Comparison of ENCODE assay signal across 8 cellular contexts in the genomic region with DNA sequence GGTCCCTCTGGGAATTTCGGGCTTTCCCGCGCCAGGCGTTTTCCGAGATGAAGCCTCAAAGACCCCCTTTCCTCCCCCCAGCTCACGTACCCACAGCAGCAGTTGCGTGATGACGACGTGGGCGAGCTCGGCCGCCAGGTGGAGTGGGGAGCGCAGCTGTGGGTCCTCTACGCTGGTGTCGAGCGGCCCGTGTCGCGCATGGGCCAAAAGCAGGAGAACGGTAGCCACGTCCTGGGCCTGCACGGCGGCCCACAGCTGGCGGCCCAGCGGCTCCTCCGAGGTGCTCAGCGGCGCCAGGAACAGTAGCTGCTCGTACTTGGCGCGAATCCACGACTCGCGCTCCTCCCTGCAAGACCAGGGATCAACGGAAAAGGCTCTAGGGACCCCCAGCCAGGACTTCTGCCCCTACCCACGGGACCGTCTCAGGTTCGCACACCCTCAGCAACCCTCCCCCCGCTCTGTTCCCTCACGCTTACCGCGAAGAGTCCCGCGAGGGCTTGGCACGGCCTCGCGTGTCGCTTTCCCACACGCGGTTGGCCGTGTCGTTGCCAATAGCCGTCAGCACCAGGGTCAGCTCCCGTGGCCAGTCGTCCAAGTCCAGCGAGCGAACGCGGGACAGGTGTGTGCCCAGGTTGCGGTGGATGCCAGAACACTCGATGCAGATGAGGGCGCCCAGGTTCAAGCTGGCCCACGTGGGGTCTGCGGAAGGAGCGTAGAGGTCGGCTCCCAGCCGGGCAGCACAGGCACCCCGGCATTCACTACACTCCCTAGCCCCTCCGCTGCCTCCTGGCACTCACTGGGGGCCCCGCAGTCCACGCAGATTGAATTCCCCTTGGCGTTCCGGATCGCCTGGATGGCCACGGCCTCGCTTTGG. TPM values are rescaled to one million over a fixed set of nuclear protein-coding genes. Genes with fewer than 3 reads are reported as not detected.
DNase-seq lines count a peak whose midpoint lies in the region; ATAC-seq, FAIRE-seq and TF ChIP-seq lines count a peak whose summit lies in the region.

No MANE protein-coding gene starts in this region.

- no peak overlapping the region for H3K27ac ChIP-seq in PC-9
- no peak overlapping the region for H3K27ac ChIP-seq in foreskin keratinocyte
- H3K27ac ChIP-seq in pancreas, result peak overlapping the region in 1 of 4 donors; percentile 52
- no peak overlapping the region for H3K27ac ChIP-seq in CD4-positive, alpha-beta memory T cell (ENCODE audit: low read depth, low read length)

- H3K36me3 Mint-ChIP-seq in Caco-2 (ENCODE audit: insufficient read depth, unreplicated experiment), result peaks cover 12% of the 10 kb centered on the region
- peaks cover 36 to 58% of the 10 kb centered on the region in 2 donors for H3K36me3 Mint-ChIP-seq in CD4-positive, alpha-beta memory T cell

- no peaks in the 10 kb centered on the region for H3K9me3 ChIP-seq in Caco-2
- H3K9me3 ChIP-seq in PC-9 (ENCODE audit: insufficient read depth, low read depth), result no peaks in the 10 kb centered on the region
- no peaks in the 10 kb centered on the region for H3K9me3 ChIP-seq in pancreas
- H3K9me3 ChIP-seq in CD4-positive, alpha-beta memory T cell (ENCODE audit: control insufficient read depth in 1 of 2, low read length in 2 of 2), result no peaks in the 10 kb centered on the region

- H3K9me2 ChIP-seq in PC-9 (ENCODE audit: insufficient read depth), result no peaks in the 10 kb centered on the region

- H3K36me3 ChIP-seq in Caco-2 (ENCODE audit: control insufficient read depth, insufficient read depth, low read length) (no peaks in the 10 kb centered on the region), PC-9 (ENCODE audit: low read depth) (no peaks in the 10 kb centered on the region), pancreas (no peaks in the 10 kb centered on the region)
- peaks cover 52% of the 10 kb centered on the region for H3K36me3 ChIP-seq in CD4-positive, alpha-beta memory T cell (ENCODE audit: insufficient read depth, low read length)

- CTCF ChIA-PET in Caco-2 (lab: Charles Lee) (interaction anchor here (2.0 kb wide), 1 partner anchor 9 kb away, joined by 32 read pairs; no protein-coding TSS in a partner anchor), PC-9 (lab: Charles Lee) (no interaction called here)
- CTCF ChIA-PET in CD4-positive, alpha-beta memory T cell (lab: Charles Lee; ENCODE audit: partially characterized antibody), result interaction anchor here (1.6 to 1.8 kb wide), 3 partner anchors 14 to 29 kb away, joined by 5 to 8 read pairs (median 8); a partner anchor contains a TSS

- no peaks in the 10 kb centered on the region for H3K4me1 Mint-ChIP-seq in Caco-2 (ENCODE audit: low read depth, unreplicated experiment)
- peaks cover 16 to 31% (median 17%) of the 10 kb centered on the region in 4 donors for H3K4me1 Mint-ChIP-seq in CD4-positive, alpha-beta memory T cell

- intact Hi-C loops in Caco-2 (cut with micrococcal nuclease; ENCODE audit: unreplicated experiment), result loop anchor here (1.0 to 5.0 kb wide), 2 partner anchors 9 to 205 kb away; a partner anchor contains a TSS
- intact Hi-C loops in PC-9 (cut with micrococcal nuclease; ENCODE audit: unreplicated experiment), result loop anchor here (2.0 to 10.0 kb wide), 2 partner anchors 18 to 132 kb away; a partner anchor contains a TSS
- intact Hi-C loops in pancreas (cut with DNase I), result no loop called here
- intact Hi-C loops in CD4-positive, alpha-beta memory T cell (cut with micrococcal nuclease), result no loop called here

- 13 to 15% methylated on average over 72 to 76 of the region's 76 CpGs for WGBS in pancreas, 2 donors

- no peaks in the 10 kb centered on the region for H3K79me2 ChIP-seq in PC-9 (ENCODE audit: low read depth)

- no peaks in the 10 kb centered on the region for H3K4me1 ChIP-seq in Caco-2
- no peaks in the 10 kb centered on the region for H3K4me1 ChIP-seq in PC-9 (replicated peaks; ENCODE audit: insufficient read depth)
- H3K4me1 ChIP-seq in foreskin keratinocyte, result no peaks in the 10 kb centered on the region
- no peaks in the 10 kb centered on the region for H3K4me1 ChIP-seq in pancreas
- no peaks in the 10 kb centered on the region for H3K4me1 ChIP-seq in CD4-positive, alpha-beta memory T cell (ENCODE audit: insufficient read depth, low read length)

- peak overlapping the region; percentile 55 for H3K4me3 ChIP-seq in Caco-2 (ENCODE audit: low read depth, low read length)
- H3K4me3 ChIP-seq in PC-9, result peak overlapping the region; percentile 80; the same call in 1 of the 2 replicates
- H3K4me3 ChIP-seq in pancreas, result peak overlapping the region; percentile 47 to 79 (median 67)
- no peak overlapping the region for H3K4me3 ChIP-seq in CD4-positive, alpha-beta memory T cell (ENCODE audit: low read length in 2 of 2)

- no peak for TF ChIP-seq CTCF in Caco-2 (IDR thresholded peaks at IDR 0.05; ENCODE audit: insufficient read depth in 1 of 2, low read depth in 1 of 2, low read length in 1 of 2, severe bottlenecking in 1 of 2, unreplicated experiment in 1 of 2)
- TF ChIP-seq CTCF in PC-9 (conservative IDR thresholded peaks at IDR 0.05), result no peak
- TF ChIP-seq CTCF in foreskin keratinocyte (conservative IDR thresholded peaks at IDR 0.05), result peak; percentile 33
- no peak for TF ChIP-seq CTCF in pancreas (IDR thresholded peaks at IDR 0.05)

- H3K27ac Mint-ChIP-seq in Caco-2 (ENCODE audit: unreplicated experiment), result no peak overlapping the region
- H3K27ac Mint-ChIP-seq in CD4-positive, alpha-beta memory T cell, result no peak overlapping the region

- POLR2A ChIA-PET in Caco-2 (lab: Charles Lee), result no interaction called here
- POLR2A ChIA-PET in PC-9 (lab: Charles Lee; ENCODE audit: unreplicated experiment), result no interaction called here
- POLR2A ChIA-PET in CD4-positive, alpha-beta memory T cell (lab: Charles Lee; ENCODE audit: partially characterized antibody), result interaction anchor here (1.1 to 3.1 kb wide), 2 partner anchors 14 to 33 kb away, joined by 5 to 16 read pairs; a partner anchor contains a TSS

- FAIRE-seq in pancreas (lab: Jason Lieb, UNC), result no peak

- no TSS peak for BruUV-seq in Caco-2 (replicated peaks; lab: Mats Ljungman, UMichigan)
- BruUV-seq in PC-9 (replicated peaks; lab: Mats Ljungman, UMichigan), result TSS peak; percentile 21

- no peak for DNase-seq in Caco-2
- no peak for DNase-seq in PC-9
- no peak for DNase-seq in foreskin keratinocyte
- peak in 5 of 6 donors; percentile 52 to 91 (median 75) for DNase-seq in pancreas
- no peak for DNase-seq in kidney glomerular epithelial cell (lab: John Stamatoyannopoulos, UW)
- DNase-seq in CD4-positive, alpha-beta memory T cell, result no peak
- DNase-seq in AG20443 (ENCODE audit: low spot score), result no peak

- no peak overlapping the region; the same call in 1 of the 2 replicates for H2AFZ ChIP-seq in PC-9

- no peaks in the 10 kb centered on the region for H3F3A ChIP-seq in PC-9 (ENCODE audit: insufficient read depth, low read depth)

- no peaks in the 10 kb centered on the region for H3K9me3 Mint-ChIP-seq in Caco-2 (ENCODE audit: unreplicated experiment)
- H3K9me3 Mint-ChIP-seq in CD4-positive, alpha-beta memory T cell, result no peaks in the 10 kb centered on the region

- ATAC-seq in foreskin keratinocyte, result peak; percentile 19
- ATAC-seq in pancreas, result peak; percentile 57 to 68 (median 59)
- no peak for ATAC-seq in GM18511 (IDR thresholded peaks at IDR 0.05; ENCODE audit: unreplicated experiment)

- no peaks in the 10 kb centered on the region for H4K20me1 ChIP-seq in PC-9 (ENCODE audit: insufficient read depth)

- peak overlapping the region; percentile 85 for H3K4me3 Mint-ChIP-seq in Caco-2 (ENCODE audit: unreplicated experiment)
- no peak overlapping the region for H3K4me3 Mint-ChIP-seq in CD4-positive, alpha-beta memory T cell

- H3K27me3 ChIP-seq in Caco-2 (replicated peaks; ENCODE audit: control insufficient read depth, insufficient read depth, low read length) (no peaks in the 10 kb centered on the region), PC-9 (ENCODE audit: insufficient read depth, low read depth) (peaks cover 9% of the 10 kb centered on the region; the same call in 1 of the 2 replicates), foreskin keratinocyte (no peaks in the 10 kb centered on the region), pancreas (no peaks in the 10 kb centered on the region)
- no peaks in the 10 kb centered on the region for H3K27me3 ChIP-seq in CD4-positive, alpha-beta memory T cell (ENCODE audit: insufficient read depth, low read length)

- peak overlapping the region; percentile 78 for H3K4me2 ChIP-seq in PC-9

- peaks cover 16% of the 10 kb centered on the region for H3K27me3 Mint-ChIP-seq in Caco-2 (ENCODE audit: insufficient read depth, unreplicated experiment)
- no peaks in the 10 kb centered on the region for H3K27me3 Mint-ChIP-seq in CD4-positive, alpha-beta memory T cell

RNA-seq across cellular contexts. Expression of a gene that starts 11.4 kb away (rescaled TPM):
- total RNA-seq in Caco-2 (2022) (0.09 TPM in 1 of 2 replicates, not detected in the other), PC-9 (2021) (0.40 and 0.50 TPM in 2 replicates), foreskin keratinocyte (0.35 and 0.82 TPM in 2 replicates), pancreas (1 to 10 TPM in 1 of 6 donors, under 1 TPM in 5; 0.24 to 1.2 (median 0.72) TPM)
- polyA plus RNA-seq in foreskin keratinocyte (0.49 and 0.65 TPM in 2 replicates), pancreas (1 to 10 TPM in 1 of 2 donors, under 1 TPM in 1; 0.87 to 3.0 TPM)
- 10 to 100 TPM; 63.2 to 66.7 TPM for total RNA-seq in CD4-positive, alpha-beta memory T cell
- polyA plus RNA-seq in CD4-positive, alpha-beta memory T cell, result 1 to 10 TPM; 3.2 to 8.6 TPM

RNA-seq across cellular contexts. Expression of a gene that starts 17.7 kb away (rescaled TPM):
- total RNA-seq in Caco-2 (2022), result 20.6 and 23.3 TPM in 2 replicates
- total RNA-seq in PC-9 (2021), result 18.2 and 22.5 TPM in 2 replicates
- total RNA-seq in foreskin keratinocyte, result 23.9 and 25.0 TPM in 2 replicates
- 26.1 and 28.0 TPM in 2 replicates for polyA plus RNA-seq in foreskin keratinocyte
- 10 to 100 TPM; 12.2 to 17.9 (median 14.5) TPM for total RNA-seq in pancreas
- polyA plus RNA-seq in pancreas, result 10 to 100 TPM; 13.0 to 29.8 TPM
- 10 to 100 TPM; 27.5 to 30.6 TPM for total RNA-seq in CD4-positive, alpha-beta memory T cell
- 10 to 100 TPM; 37.5 to 76.2 TPM for polyA plus RNA-seq in CD4-positive, alpha-beta memory T cell

RNA-seq across cellular contexts. Expression of a gene that starts 25.0 kb away (rescaled TPM):
- 205 and 210 TPM in 2 replicates for total RNA-seq in Caco-2 (2022)
- total RNA-seq in PC-9 (2021), result 156 and 194 TPM in 2 replicates
- total RNA-seq in foreskin keratinocyte, result 118 and 125 TPM in 2 replicates
- 212 and 259 TPM in 2 replicates for polyA plus RNA-seq in foreskin keratinocyte
- total RNA-seq in pancreas, result 10 to 100 TPM; 30.6 to 48.5 (median 40.3) TPM
- polyA plus RNA-seq in pancreas, result 10 to 100 TPM; 26.7 to 43.4 TPM
- 10 to 100 TPM; 44.4 to 48.3 TPM for total RNA-seq in CD4-positive, alpha-beta memory T cell
- polyA plus RNA-seq in CD4-positive, alpha-beta memory T cell, result 10 to 100 TPM; 85.0 to 99.7 TPM

RNA-seq across cellular contexts. Expression of a gene that starts 27.8 kb away (rescaled TPM):
- total RNA-seq in Caco-2 (2022) (11.0 and 12.0 TPM in 2 replicates), PC-9 (2021) (18.9 and 21.2 TPM in 2 replicates), foreskin keratinocyte (14.4 and 14.7 TPM in 2 replicates), pancreas (10 to 100 TPM in 1 of 6 donors, 1 to 10 TPM in 5; 6.7 to 11.3 (median 7.6) TPM)
- polyA plus RNA-seq in foreskin keratinocyte (25.2 and 26.6 TPM in 2 replicates), pancreas (10 to 100 TPM; 17.2 to 32.5 TPM)
- total RNA-seq in CD4-positive, alpha-beta memory T cell, result 10 to 100 TPM; 58.0 to 62.8 TPM
- polyA plus RNA-seq in CD4-positive, alpha-beta memory T cell, result 1 to 10 TPM; 3.7 to 8.9 TPM

RNA-seq across cellular contexts. Expression of a gene that starts 33.2 kb away (rescaled TPM):
- total RNA-seq in Caco-2 (2022), result 169 and 182 TPM in 2 replicates
- total RNA-seq in PC-9 (2021), result 96.7 and 108 TPM in 2 replicates
- 93.8 and 96.0 TPM in 2 replicates for total RNA-seq in foreskin keratinocyte
- polyA plus RNA-seq in foreskin keratinocyte, result 86.3 and 92.8 TPM in 2 replicates
- total RNA-seq in pancreas, result 100 to 1,000 TPM; 177 to 254 (median 196) TPM
- 100 to 1,000 TPM; 177 to 192 TPM for polyA plus RNA-seq in pancreas
- total RNA-seq in CD4-positive, alpha-beta memory T cell, result 100 to 1,000 TPM; 189 to 195 TPM
- polyA plus RNA-seq in CD4-positive, alpha-beta memory T cell, result 10 to 100 TPM; 56.6 to 73.0 TPM

Comparison
In these comparisons a context has a peak if more than half of its experiments do, and no peak if none do; other contexts are left out.
1. DNase-seq: peak in pancreas (5 of 6); none in Caco-2 (0 of 2), PC-9 (0 of 2), foreskin keratinocyte (0 of 2), kidney glomerular epithelial cell (single experiment), CD4-positive, alpha-beta memory T cell (0 of 5) and AG20443 (single experiment).
2. H3K4me3 ChIP-seq: peak in Caco-2 (single experiment), PC-9 (single experiment) and pancreas (4 of 4); none in CD4-positive, alpha-beta memory T cell (0 of 2).
3. RNA of a gene that starts 11.4 kb away (total RNA-seq): 63.2 to 66.7 TPM in CD4-positive, alpha-beta memory T cell; 0.24 to 1.2 TPM in pancreas, 0.40 to 0.50 TPM in PC-9, 0.35 to 0.82 TPM in foreskin keratinocyte and 0.09 TPM in Caco-2; every median in the first group is over 10 times any median in the second.
4. intact Hi-C loops: an anchor here in Caco-2 (1.0 to 5.0 kb wide) and PC-9 (2.0 to 10.0 kb wide); none called in pancreas and CD4-positive, alpha-beta memory T cell.